19 cellular contexts compared by ENCODE assay signal in the genomic region with DNA sequence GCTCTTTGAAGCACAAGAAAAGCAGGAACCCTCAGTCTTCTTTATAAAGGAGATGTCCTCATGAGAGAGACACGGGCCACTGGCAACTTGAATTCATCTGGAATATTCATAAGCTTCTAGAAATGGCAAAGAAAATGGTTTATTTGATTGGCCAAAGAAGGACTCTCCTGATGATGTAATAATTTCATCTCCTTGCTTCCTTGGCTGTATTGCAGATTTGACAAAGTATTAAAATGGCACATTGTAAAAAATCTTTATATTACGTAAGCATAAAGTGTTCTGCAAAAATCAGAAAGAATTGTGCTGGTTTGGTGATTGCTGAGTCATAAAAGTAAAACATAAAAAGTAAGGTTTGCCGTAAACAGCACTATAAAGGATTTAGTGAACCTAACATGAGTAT.
"Had no signal": no experiment of that assay in that cellular context is flagged by ENCODE, and none has a peak within 500 bp of the region (broad histone marks: within the 10 kb centered on the region; RNA-seq: fewer than 3 reads in every experiment).

No MANE protein-coding gene starts in this region.

- H3K9me3 ChIP-seq: Peyer's patch, SJSA1 had no signal

- H3K4me3 ChIP-seq: cardiac muscle cell, MG63, Peyer's patch, SJSA1 had no signal

- H3K27ac Mint-ChIP-seq: activated CD8-positive, alpha-beta T cell treated with anti-CD3 and anti-CD28 coated beads for 36 hours; activated naive CD4-positive, alpha-beta T cell treated with anti-CD3 and anti-CD28 coated beads, Interleukin-2, amount 10 ng/mL, durations not matched to agents 7 days and 5 days; activated naive CD8-positive, alpha-beta T cell treated with anti-CD3 and anti-CD28 coated beads for 36 hours; activated T-cell treated with anti-CD3 and anti-CD28 coated beads, Interleukin-2, amount 50 U/mL, for 72 hours; activated T-helper 2 cell treated with anti-CD3 and anti-CD28 coated beads, Interferon-gamma antibody, Interleukin-2, Interleukin-4, amounts not matched to agents 10 μg/mL and 5 μg/mL and 100 μg/mL, durations not matched to agents 14 hours and 24 hours and 36 hours had no signal

- H3K27me3 ChIP-seq: brain microvascular endothelial cell, cardiac muscle cell, MG63, Peyer's patch, SJSA1 had no signal

- H3K27me3 Mint-ChIP-seq: activated naive CD8-positive, alpha-beta T cell treated with anti-CD3 and anti-CD28 coated beads for 36 hours had no signal

- H3K9me3 Mint-ChIP-seq: activated CD8-positive, alpha-beta T cell treated with anti-CD3 and anti-CD28 coated beads for 36 hours; activated naive CD4-positive, alpha-beta T cell treated with anti-CD3 and anti-CD28 coated beads, Interleukin-2, amount 10 ng/mL, durations not matched to agents 7 days and 5 days; activated naive CD8-positive, alpha-beta T cell treated with anti-CD3 and anti-CD28 coated beads for 36 hours; activated T-helper 2 cell treated with anti-CD3 and anti-CD28 coated beads, Interferon-gamma antibody, Interleukin-2, Interleukin-4, amounts not matched to agents 10 μg/mL and 5 μg/mL and 100 μg/mL, durations not matched to agents 14 hours and 24 hours and 36 hours; T-helper 1 cell treated with Interleukin-12 subunit alpha and Interleukin-12 subunit beta and Interleukin-4 antibody, amounts not matched to agents 30 μg/mL and 1 μg/mL, for 36 hours had no signal

- ATAC-seq: activated CD4-positive, CD25-positive, alpha-beta regulatory T cell treated with anti-CD3 and anti-CD28 coated beads, Interleukin-2, amount 50 U/mL, for 24 hours; activated CD8-positive, alpha-beta T cell treated with anti-CD3 and anti-CD28 coated beads for 36 hours had no signal

- DNase-seq: activated CD4-positive, alpha-beta T cell treated with anti-CD3 and anti-CD28 coated beads for 4 hours; activated CD8-positive, alpha-beta memory T cell treated with anti-CD3 and anti-CD28 coated beads, Interleukin-2, amount 50 U/mL, for 4 hours; activated CD8-positive, alpha-beta T cell treated with anti-CD3 and anti-CD28 coated beads for 36 hours; activated gamma-delta T cell treated with Interleukin-2 at 50 U/mL for 16 hours; activated naive CD4-positive, alpha-beta T cell treated with anti-CD3 and anti-CD28 coated beads, Interleukin-2, amount 10 ng/mL, durations not matched to agents 7 days and 5 days; activated naive CD8-positive, alpha-beta T cell treated with anti-CD3 and anti-CD28 coated beads for 36 hours; activated T-cell treated with anti-CD3 and anti-CD28 coated beads, Interleukin-2, amount 50 U/mL, for 72 hours; brain microvascular endothelial cell; MG63; NCI-H1048; NCI-H1694 treated with DMSO at 0.1 percent for 48 hours; NCI-H510A treated with DMSO at 0.1 percent for 48 hours; NK-92 treated with Interleukin-12 subunit alpha and Interleukin-12 subunit beta, amount 100 ng/mL, for 24 hours had no signal

- H3K36me3 ChIP-seq: brain microvascular endothelial cell, cardiac muscle cell, MG63, Peyer's patch, SJSA1 had no signal

- H3K36me3 Mint-ChIP-seq: activated naive CD4-positive, alpha-beta T cell treated with anti-CD3 and anti-CD28 coated beads, Interleukin-2, amount 10 ng/mL, durations not matched to agents 7 days and 5 days; activated naive CD8-positive, alpha-beta T cell treated with anti-CD3 and anti-CD28 coated beads for 36 hours had no signal

- H3K4me3 Mint-ChIP-seq: activated CD8-positive, alpha-beta T cell treated with anti-CD3 and anti-CD28 coated beads for 36 hours; activated naive CD4-positive, alpha-beta T cell treated with anti-CD3 and anti-CD28 coated beads, Interleukin-2, amount 10 ng/mL, durations not matched to agents 7 days and 5 days; activated naive CD8-positive, alpha-beta T cell treated with anti-CD3 and anti-CD28 coated beads for 36 hours; activated T-cell treated with anti-CD3 and anti-CD28 coated beads, Interleukin-2, amount 50 U/mL, for 72 hours; T-helper 1 cell treated with Interleukin-12 subunit alpha and Interleukin-12 subunit beta and Interleukin-4 antibody, amounts not matched to agents 30 μg/mL and 1 μg/mL, for 36 hours had no signal

- H3K27ac ChIP-seq: brain microvascular endothelial cell, cardiac muscle cell, SJSA1 had no signal
